In the genomic region with DNA sequence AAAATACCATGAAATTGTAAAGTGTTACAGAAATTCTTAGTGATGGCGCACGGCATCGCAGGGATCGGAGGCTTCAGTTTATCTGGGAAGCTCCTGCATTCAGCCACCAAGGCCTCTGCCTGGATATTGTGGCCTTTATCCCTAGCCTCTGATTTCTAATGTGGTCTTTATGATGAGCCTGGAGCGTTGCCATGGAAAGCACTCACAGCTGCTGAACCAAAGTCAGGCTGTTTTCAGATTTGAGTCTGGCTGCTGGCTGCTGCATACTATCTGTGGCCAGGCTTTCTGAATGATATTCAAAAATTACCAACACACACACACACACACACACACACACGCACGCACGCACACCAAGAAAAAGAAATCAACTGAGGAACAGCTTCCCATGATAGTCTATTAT, we compare ENCODE assay signal across 15 cellular contexts.
DNase-seq lines count a peak whose midpoint lies in the region; ATAC-seq and TF ChIP-seq lines count a peak whose summit lies in the region.
"Had no signal": no experiment of that assay in that cellular context is flagged by ENCODE, and none has a peak within 500 bp of the region (broad histone marks: within the 10 kb centered on the region; RNA-seq: fewer than 3 reads in every experiment).

No MANE protein-coding gene starts in this region.

- no peaks in the 10 kb centered on the region for H3K36me3 Mint-ChIP-seq in activated T-helper 1 cell treated with anti-CD3 and anti-CD28 coated beads, Interleukin-12 subunit alpha, Interleukin-12 subunit beta, Interleukin-2, Interleukin-4 antibody, amounts not matched to agents 30 ng/mL and 10 ng/mL and 1 ng/mL, durations not matched to agents 14 hours and 24 hours and 36 hours (ENCODE audit: low read depth)
- H3K36me3 Mint-ChIP-seq: natural killer cell treated with Interleukin-12 subunit alpha and Interleukin-12 subunit beta and Interleukin-15 and Interleukin-18, amount 100 ng/mL, for 72 hours had no signal

- peak; percentile 35 for TF ChIP-seq EP300 in neural cell (conservative IDR thresholded peaks at IDR 0.05; ENCODE audit: poor library complexity, severe bottlenecking)

- H3K27ac Mint-ChIP-seq in activated T-helper 1 cell treated with anti-CD3 and anti-CD28 coated beads, Interleukin-12 subunit alpha, Interleukin-12 subunit beta, Interleukin-2, Interleukin-4 antibody, amounts not matched to agents 30 ng/mL and 10 ng/mL and 1 ng/mL, durations not matched to agents 14 hours and 24 hours and 36 hours = no peak overlapping the region
- H3K27ac Mint-ChIP-seq: activated naive CD4-positive, alpha-beta T cell treated with anti-CD3 and anti-CD28 coated beads for 36 hours; GM23338; natural killer cell treated with Interleukin-12 subunit alpha and Interleukin-12 subunit beta and Interleukin-15 and Interleukin-18, amount 100 ng/mL, for 72 hours had no signal

- no peaks in the 10 kb centered on the region for H4K20me1 ChIP-seq in neural cell (ENCODE audit: insufficient read depth)

- H3K27me3 ChIP-seq in neural cell (ENCODE audit: insufficient read depth, low read depth, low read length) = no peaks in the 10 kb centered on the region

- H3K4me1 Mint-ChIP-seq in activated T-helper 1 cell treated with anti-CD3 and anti-CD28 coated beads, Interleukin-12 subunit alpha, Interleukin-12 subunit beta, Interleukin-2, Interleukin-4 antibody, amounts not matched to agents 30 ng/mL and 10 ng/mL and 1 ng/mL, durations not matched to agents 14 hours and 24 hours and 36 hours (ENCODE audit: low read depth) = no peaks in the 10 kb centered on the region

- H3K4me3 ChIP-seq in neural cell (ENCODE audit: low read length) = no peak overlapping the region
- H3K4me3 ChIP-seq: GM23338 had no signal

- no peak overlapping the region for H3K4me3 Mint-ChIP-seq in activated T-helper 1 cell treated with anti-CD3 and anti-CD28 coated beads, Interleukin-12 subunit alpha, Interleukin-12 subunit beta, Interleukin-2, Interleukin-4 antibody, amounts not matched to agents 30 ng/mL and 10 ng/mL and 1 ng/mL, durations not matched to agents 14 hours and 24 hours and 36 hours
- H3K4me3 Mint-ChIP-seq: activated naive CD4-positive, alpha-beta T cell treated with anti-CD3 and anti-CD28 coated beads for 36 hours; GM23338; natural killer cell treated with Interleukin-12 subunit alpha and Interleukin-12 subunit beta and Interleukin-15 and Interleukin-18, amount 100 ng/mL, for 72 hours had no signal

- H3K4me2 ChIP-seq in neural cell (ENCODE audit: low read length) = no peak overlapping the region
- H3K4me2 ChIP-seq: GM23338 had no signal

- peak overlapping the region; percentile 10 for H3K9ac ChIP-seq in neural cell (ENCODE audit: low read length)

- H3K36me3 ChIP-seq in neural cell (ENCODE audit: insufficient read depth, low read length) = no peaks in the 10 kb centered on the region

- no peaks in the 10 kb centered on the region for H3F3A ChIP-seq in neural cell (ENCODE audit: insufficient read depth, low read length, poor library complexity, severe bottlenecking)

- no peak for ATAC-seq in stimulated activated naive CD8-positive, alpha-beta T cell treated with anti-CD3 and anti-CD28 coated beads, Interleukin-15, Interleukin-2, amounts not matched to agents 100 U/mL and 50 U/mL, for 24 hours
- ATAC-seq: GM23338; natural killer cell treated with Interleukin-12 subunit alpha and Interleukin-12 subunit beta and Interleukin-15 and Interleukin-18, amount 100 ng/mL, for 72 hours had no signal

- intact Hi-C loops in activated T-helper 1 cell treated with anti-CD3 and anti-CD28 coated beads, Interleukin-12 subunit alpha, Interleukin-12 subunit beta, Interleukin-2, Interleukin-4 antibody, amounts not matched to agents 30 ng/mL and 10 ng/mL and 1 ng/mL, durations not matched to agents 14 hours and 24 hours and 36 hours (cut with micrococcal nuclease) = no loop called here

- peak; percentile 46 for TF ChIP-seq RAD21 in neural cell (conservative IDR thresholded peaks at IDR 0.05)

- peak overlapping the region; percentile 55 for H3K27ac ChIP-seq in neural cell (ENCODE audit: low read length)
- H3K27ac ChIP-seq: HL-60 had no signal

- DNase-seq in Ammon's horn (ENCODE audit: low spot score) = peak; percentile 90
- peak; percentile 17 for DNase-seq in NCI-H2227 treated with DMSO at 0.1 percent for 48 hours (lab: John Stamatoyannopoulos, UW)
- DNase-seq in dermis microvascular lymphatic vessel endothelial cell (ENCODE audit: low read depth in 2 of 2) = peak; percentile 51 to 55
- DNase-seq in activated T-cell treated with anti-CD3 and anti-CD28 coated beads, Interleukin-2, amount 50 U/mL, for 48 hours = no peak
- DNase-seq in stimulated activated naive CD8-positive, alpha-beta T cell treated with anti-CD3 and anti-CD28 coated beads, Interleukin-15, Interleukin-2, amounts not matched to agents 100 U/mL and 50 U/mL, for 24 hours = no peak
- DNase-seq in activated T-helper 1 cell treated with anti-CD3 and anti-CD28 coated beads, Interleukin-12 subunit alpha, Interleukin-12 subunit beta, Interleukin-2, Interleukin-4 antibody, amounts not matched to agents 30 ng/mL and 10 ng/mL and 1 ng/mL, durations not matched to agents 14 hours and 24 hours and 36 hours (ENCODE audit: low spot score) = no peak
- no peak for DNase-seq in 8988T
- DNase-seq: activated naive CD4-positive, alpha-beta T cell treated with anti-CD3 and anti-CD28 coated beads for 36 hours; DND-41; stimulated activated CD4-positive, alpha-beta T cell treated with anti-CD3 and anti-CD28 coated beads, Interleukin-15, amount 100 ng/mL, for 24 hours; T1000 had no signal

- H3K9me3 ChIP-seq in neural cell (ENCODE audit: low read length) = no peaks in the 10 kb centered on the region

- TF ChIP-seq CTCF in neural cell (IDR thresholded peaks at IDR 0.05; ENCODE audit: poor library complexity, severe bottlenecking) = no peak

- H2AFZ ChIP-seq in neural cell (ENCODE audit: low read depth, low read length) = no peak overlapping the region
- H2AFZ ChIP-seq: GM23338 had no signal

- H3K9me3 Mint-ChIP-seq in activated T-helper 1 cell treated with anti-CD3 and anti-CD28 coated beads, Interleukin-12 subunit alpha, Interleukin-12 subunit beta, Interleukin-2, Interleukin-4 antibody, amounts not matched to agents 30 ng/mL and 10 ng/mL and 1 ng/mL, durations not matched to agents 14 hours and 24 hours and 36 hours = no peaks in the 10 kb centered on the region
- H3K9me3 Mint-ChIP-seq: activated naive CD4-positive, alpha-beta T cell treated with anti-CD3 and anti-CD28 coated beads for 36 hours; GM23338; natural killer cell treated with Interleukin-12 subunit alpha and Interleukin-12 subunit beta and Interleukin-15 and Interleukin-18, amount 100 ng/mL, for 72 hours had no signal

- H3K9me2 ChIP-seq in neural cell (ENCODE audit: insufficient read depth, low read length) = no peaks in the 10 kb centered on the region

- peaks cover 2% of the 10 kb centered on the region for H3K27me3 Mint-ChIP-seq in activated T-helper 1 cell treated with anti-CD3 and anti-CD28 coated beads, Interleukin-12 subunit alpha, Interleukin-12 subunit beta, Interleukin-2, Interleukin-4 antibody, amounts not matched to agents 30 ng/mL and 10 ng/mL and 1 ng/mL, durations not matched to agents 14 hours and 24 hours and 36 hours (ENCODE audit: insufficient read depth)

- no peaks in the 10 kb centered on the region for H3K79me2 ChIP-seq in neural cell (replicated peaks; ENCODE audit: insufficient read depth, low read length)

TF ChIP-seq in neural cell, 6 proteins besides CTCF, POLR2A, EP300 and RAD21:
- no peak for TF ChIP-seq TAF1 (IDR thresholded peaks at IDR 0.05; ENCODE audit: low read depth)
- peak; percentile 33 for TF ChIP-seq POLR2AphosphoS5 (IDR thresholded peaks at IDR 0.05)
- no peak for TF ChIP-seq EZH2 (IDR thresholded peaks at IDR 0.05; ENCODE audit: borderline replicate concordance, insufficient read depth, low read length, poor library complexity, severe bottlenecking)
- TF ChIP-seq SMC3 (conservative IDR thresholded peaks at IDR 0.05; ENCODE audit: poor library complexity) = peak; percentile 44
- TF ChIP-seq, protein P1, sequence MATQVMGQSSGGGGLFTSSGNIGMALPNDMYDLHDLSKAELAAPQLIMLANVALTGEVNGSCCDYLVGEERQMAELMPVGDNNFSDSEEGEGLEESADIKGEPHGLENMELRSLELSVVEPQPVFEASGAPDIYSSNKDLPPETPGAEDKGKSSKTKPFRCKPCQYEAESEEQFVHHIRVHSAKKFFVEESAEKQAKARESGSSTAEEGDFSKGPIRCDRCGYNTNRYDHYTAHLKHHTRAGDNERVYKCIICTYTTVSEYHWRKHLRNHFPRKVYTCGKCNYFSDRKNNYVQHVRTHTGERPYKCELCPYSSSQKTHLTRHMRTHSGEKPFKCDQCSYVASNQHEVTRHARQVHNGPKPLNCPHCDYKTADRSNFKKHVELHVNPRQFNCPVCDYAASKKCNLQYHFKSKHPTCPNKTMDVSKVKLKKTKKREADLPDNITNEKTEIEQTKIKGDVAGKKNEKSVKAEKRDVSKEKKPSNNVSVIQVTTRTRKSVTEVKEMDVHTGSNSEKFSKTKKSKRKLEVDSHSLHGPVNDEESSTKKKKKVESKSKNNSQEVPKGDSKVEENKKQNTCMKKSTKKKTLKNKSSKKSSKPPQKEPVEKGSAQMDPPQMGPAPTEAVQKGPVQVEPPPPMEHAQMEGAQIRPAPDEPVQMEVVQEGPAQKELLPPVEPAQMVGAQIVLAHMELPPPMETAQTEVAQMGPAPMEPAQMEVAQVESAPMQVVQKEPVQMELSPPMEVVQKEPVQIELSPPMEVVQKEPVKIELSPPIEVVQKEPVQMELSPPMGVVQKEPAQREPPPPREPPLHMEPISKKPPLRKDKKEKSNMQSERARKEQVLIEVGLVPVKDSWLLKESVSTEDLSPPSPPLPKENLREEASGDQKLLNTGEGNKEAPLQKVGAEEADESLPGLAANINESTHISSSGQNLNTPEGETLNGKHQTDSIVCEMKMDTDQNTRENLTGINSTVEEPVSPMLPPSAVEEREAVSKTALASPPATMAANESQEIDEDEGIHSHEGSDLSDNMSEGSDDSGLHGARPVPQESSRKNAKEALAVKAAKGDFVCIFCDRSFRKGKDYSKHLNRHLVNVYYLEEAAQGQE (IDR thresholded peaks at IDR 0.05; ENCODE audit: borderline replicate concordance) = peak; percentile 77
- no peak for TF ChIP-seq MXI1 (conservative IDR thresholded peaks at IDR 0.05; ENCODE audit: poor library complexity, severe bottlenecking)

Comparison
In these comparisons a context has a peak if more than half of its experiments do, and no peak if none do; other contexts are left out.
1. DNase-seq: peak in Ammon's horn (single experiment), NCI-H2227 treated with DMSO at 0.1 percent for 48 hours (single experiment) and dermis microvascular lymphatic vessel endothelial cell (2 of 2); none in activated T-cell treated with anti-CD3 and anti-CD28 coated beads, Interleukin-2, amount 50 U/mL, for 48 hours (0 of 2), stimulated activated naive CD8-positive, alpha-beta T cell treated with anti-CD3 and anti-CD28 coated beads, Interleukin-15, Interleukin-2, amounts not matched to agents 100 U/mL and 50 U/mL, for 24 hours (single experiment), activated T-helper 1 cell treated with anti-CD3 and anti-CD28 coated beads, Interleukin-12 subunit alpha, Interleukin-12 subunit beta, Interleukin-2, Interleukin-4 antibody, amounts not matched to agents 30 ng/mL and 10 ng/mL and 1 ng/mL, durations not matched to agents 14 hours and 24 hours and 36 hours (single experiment) and 8988T (single experiment).